In genomic region chr2:53559302-53559967, GRCh38 we compare ENCODE assay signal across 24 cellular contexts.
A peak's percentile ranks its signal among the peaks of the same experiment; 100 is the strongest.
DNase-seq lines count a peak whose midpoint lies in the region; ATAC-seq, FAIRE-seq and TF ChIP-seq lines count a peak whose summit lies in the region.
"Had no signal": no experiment of that assay in that cellular context is flagged by ENCODE, and none has a peak within 500 bp of the region (broad histone marks: within the 10 kb centered on the region; RNA-seq: fewer than 3 reads in every experiment).

No MANE protein-coding gene starts in this region.

- H3K36me3 ChIP-seq in psoas muscle (ENCODE audit: insufficient read depth in 1 of 2, low read depth in 1 of 2) = no peaks in the 10 kb centered on the region
- H3K36me3 ChIP-seq: gastrocnemius medialis, upper lobe of right lung had no signal

- no peak overlapping the region for H3K27ac ChIP-seq in foreskin keratinocyte
- no peak overlapping the region for H3K27ac ChIP-seq in psoas muscle
- H3K27ac ChIP-seq: gastrocnemius medialis, upper lobe of right lung had no signal

- DNase-seq in A172 (ENCODE audit: low spot score) (peak; percentile 65), HK-2 (ENCODE audit: unreplicated experiment) (peak; percentile 16), RCC 7860 (ENCODE audit: low spot score) (peak; percentile 62), foreskin keratinocyte (peak; percentile 61 to 84), epidermal melanocyte (ENCODE audit: insufficient read length, low spot score) (no peak), psoas muscle (no peak)
- DNase-seq: activated CD4-positive, alpha-beta T cell treated with anti-CD3 and anti-CD28 coated beads for 1 hour; activated naive CD8-positive, alpha-beta T cell treated with anti-CD3 and anti-CD28 coated beads for 36 hours; C1 segment of cervical spinal cord; gastrocnemius medialis; Karpas-422; mesenchymal stem cell; NCI-H524; occipital lobe; right cardiac atrium; Right ventricle myocardium superior; SW 1271; upper lobe of right lung had no signal

- H3K4me3 ChIP-seq in psoas muscle = no peak overlapping the region
- H3K4me3 ChIP-seq: gastrocnemius medialis, upper lobe of right lung had no signal

- ATAC-seq in foreskin keratinocyte = peak; percentile 100
- no peak for ATAC-seq in psoas muscle
- ATAC-seq in HG03039 (IDR thresholded peaks at IDR 0.05; ENCODE audit: unreplicated experiment) = no peak
- no peak for ATAC-seq in HG03432 (IDR thresholded peaks at IDR 0.05; ENCODE audit: unreplicated experiment)
- ATAC-seq: gastrocnemius medialis, right cardiac atrium, upper lobe of right lung had no signal

- 60 to 68% (median 65%) methylated on average over 2 of the region's 2 CpGs for WGBS in psoas muscle, 3 donors

- peaks cover 5% of the 10 kb centered on the region for H3K4me1 ChIP-seq in foreskin keratinocyte
- no peaks in the 10 kb centered on the region for H3K4me1 ChIP-seq in psoas muscle
- H3K4me1 ChIP-seq: gastrocnemius medialis, upper lobe of right lung had no signal

- intact Hi-C loops in psoas muscle (cut with DNase I) = no loop called here

- FAIRE-seq in RCC 7860 (lab: Jason Lieb, UNC) = peak; percentile 76
- FAIRE-seq: colon, D721Med, endothelial cell of umbilical vein, TTC549 had no signal

- H3K27me3 ChIP-seq in foreskin keratinocyte = no peaks in the 10 kb centered on the region
- no peaks in the 10 kb centered on the region for H3K27me3 ChIP-seq in psoas muscle (ENCODE audit: insufficient read depth in 3 of 3, low read length in 2 of 3)
- H3K27me3 ChIP-seq: gastrocnemius medialis, upper lobe of right lung had no signal

- H3K9me3 ChIP-seq in psoas muscle = peaks cover 3% of the 10 kb centered on the region
- H3K9me3 ChIP-seq: gastrocnemius medialis, upper lobe of right lung had no signal

- TF ChIP-seq CTCF in foreskin keratinocyte (conservative IDR thresholded peaks at IDR 0.05) (no peak), psoas muscle (IDR thresholded peaks at IDR 0.05) (no peak)

Comparison
In these comparisons a context has a peak if more than half of its experiments do, and no peak if none do; other contexts are left out.
1. DNase-seq: peak in A172 (single experiment), HK-2 (single experiment), RCC 7860 (single experiment) and foreskin keratinocyte (2 of 2); none in epidermal melanocyte (single experiment) and psoas muscle (0 of 2).